22 cellular contexts compared by ENCODE assay signal in the genomic region with DNA sequence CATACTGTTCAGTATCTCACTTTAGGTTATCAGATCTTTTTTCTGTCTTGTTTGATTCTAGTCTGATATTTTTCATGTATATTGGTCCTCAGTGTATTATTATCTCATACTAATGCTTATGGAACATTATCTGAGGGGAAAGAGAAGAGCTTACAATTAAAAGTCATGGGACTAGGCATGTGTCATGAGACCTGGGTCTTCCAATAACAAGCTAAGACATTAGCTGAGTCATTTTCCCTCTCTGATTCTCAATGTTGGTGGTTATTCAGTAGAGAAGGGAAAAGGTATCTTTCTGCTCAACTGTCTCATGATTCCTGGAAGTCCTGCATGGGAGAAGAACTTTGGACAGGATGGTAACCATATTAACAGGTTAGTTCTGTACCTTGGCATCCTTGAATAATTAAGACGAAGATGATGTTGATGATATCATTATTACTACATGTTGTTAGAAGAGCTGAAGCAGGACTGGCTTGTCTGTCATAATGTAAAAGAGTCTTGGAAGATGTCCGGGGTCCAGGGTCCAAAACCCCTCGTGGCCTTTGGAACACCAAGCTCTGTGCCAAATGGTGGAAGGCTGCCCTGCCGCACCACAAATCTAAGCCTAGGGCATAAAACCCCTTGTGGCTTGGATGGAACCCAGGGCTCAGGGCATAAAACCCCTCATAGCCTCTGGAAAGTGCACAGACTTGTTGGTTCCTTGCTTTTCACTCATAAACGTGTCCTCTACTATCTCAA. TPM values are rescaled to one million over a fixed set of nuclear protein-coding genes. Genes with fewer than 3 reads are reported as not detected.
DNase-seq lines count a peak whose midpoint lies in the region; ATAC-seq and TF ChIP-seq lines count a peak whose summit lies in the region.
"Had no signal": no experiment of that assay in that cellular context is flagged by ENCODE, and none has a peak within 500 bp of the region (broad histone marks: within the 10 kb centered on the region; RNA-seq: fewer than 3 reads in every experiment).

No MANE protein-coding gene starts in this region.

- H3K27me3 ChIP-seq in hepatocyte (no peaks in the 10 kb centered on the region), right cardiac atrium (ENCODE audit: control insufficient read depth, insufficient read depth) (no peaks in the 10 kb centered on the region)
- H3K27me3 ChIP-seq: gastroesophageal sphincter had no signal

- H3K9me3 ChIP-seq in T-helper 17 cell (ENCODE audit: control insufficient read depth, low read length, poor library complexity, severe bottlenecking) (no peaks in the 10 kb centered on the region), hepatocyte (ENCODE audit: low read depth) (no peaks in the 10 kb centered on the region), OCI-LY7 (ENCODE audit: low read length) (no peaks in the 10 kb centered on the region), right cardiac atrium (ENCODE audit: control insufficient read depth, low read length) (no peaks in the 10 kb centered on the region)
- H3K9me3 ChIP-seq: gastroesophageal sphincter had no signal

- no peaks in the 10 kb centered on the region for H3K9me3 Mint-ChIP-seq in activated naive CD4-positive, alpha-beta T cell treated with anti-CD3 and anti-CD28 coated beads, Interleukin-2, amount 50 U/mL, for 24 hours
- H3K9me3 Mint-ChIP-seq: nephron; T-helper 1 cell treated with Interleukin-12 subunit alpha and Interleukin-12 subunit beta and Interleukin-4 antibody, amounts not matched to agents 30 μg/mL and 1 μg/mL, for 36 hours had no signal

- peak overlapping the region; percentile 76 for H3K27ac Mint-ChIP-seq in activated naive CD4-positive, alpha-beta T cell treated with anti-CD3 and anti-CD28 coated beads, Interleukin-2, amount 50 U/mL, for 24 hours
- peak overlapping the region; percentile 66 for H3K27ac Mint-ChIP-seq in T-helper 17 cell
- H3K27ac Mint-ChIP-seq: nephron; T-helper 1 cell treated with Interleukin-12 subunit alpha and Interleukin-12 subunit beta and Interleukin-4 antibody, amounts not matched to agents 30 μg/mL and 1 μg/mL, for 36 hours had no signal

- no peak overlapping the region for H3K4me2 ChIP-seq in hepatocyte
- H3K4me2 ChIP-seq in OCI-LY7 (ENCODE audit: low read length) = no peak overlapping the region
- H3K4me2 ChIP-seq: PC-9 had no signal

- H3K4me3 ChIP-seq in hepatocyte = no peak overlapping the region
- no peak overlapping the region for H3K4me3 ChIP-seq in OCI-LY7 (ENCODE audit: low read depth, low read length, poor library complexity, severe bottlenecking)
- no peak overlapping the region for H3K4me3 ChIP-seq in right cardiac atrium (ENCODE audit: low read length)
- H3K4me3 ChIP-seq: gastroesophageal sphincter, PC-9 had no signal

- no peak for ATAC-seq in T-helper 17 cell
- no peak for ATAC-seq in right cardiac atrium
- ATAC-seq in GM19452 (IDR thresholded peaks at IDR 0.05; ENCODE audit: unreplicated experiment) = no peak
- ATAC-seq: gastroesophageal sphincter had no signal

- intact Hi-C loops in OCI-LY7 (cut with micrococcal nuclease; ENCODE audit: unreplicated experiment) (no loop called here), right cardiac atrium (cut with DNase I) (no loop called here)

- no peaks in the 10 kb centered on the region for H3K27me3 Mint-ChIP-seq in activated naive CD4-positive, alpha-beta T cell treated with anti-CD3 and anti-CD28 coated beads, Interleukin-2, amount 50 U/mL, for 24 hours
- no peaks in the 10 kb centered on the region for H3K27me3 Mint-ChIP-seq in T-helper 17 cell

- H3K4me1 Mint-ChIP-seq in activated naive CD4-positive, alpha-beta T cell treated with anti-CD3 and anti-CD28 coated beads, Interleukin-2, amount 50 U/mL, for 24 hours = peaks cover 30% of the 10 kb centered on the region
- H3K4me1 Mint-ChIP-seq in T-helper 17 cell = peaks cover 18% of the 10 kb centered on the region

- H2AFZ ChIP-seq in hepatocyte (no peak overlapping the region), OCI-LY7 (ENCODE audit: low read length) (no peak overlapping the region)
- H2AFZ ChIP-seq: parathyroid adenoma, PC-9 had no signal

- BruUV-seq in OCI-LY7 (replicated peaks; lab: Mats Ljungman, UMichigan) = no TSS peak

- no peaks in the 10 kb centered on the region for H3K36me3 ChIP-seq in hepatocyte (replicated peaks; ENCODE audit: insufficient read depth, low read depth)
- peaks cover 91% of the 10 kb centered on the region for H3K36me3 ChIP-seq in OCI-LY7 (ENCODE audit: insufficient read depth, low read length)

- no peak overlapping the region for H3K4me3 Mint-ChIP-seq in activated naive CD4-positive, alpha-beta T cell treated with anti-CD3 and anti-CD28 coated beads, Interleukin-2, amount 50 U/mL, for 24 hours
- no peak overlapping the region for H3K4me3 Mint-ChIP-seq in T-helper 17 cell
- H3K4me3 Mint-ChIP-seq: nephron; T-helper 1 cell treated with Interleukin-12 subunit alpha and Interleukin-12 subunit beta and Interleukin-4 antibody, amounts not matched to agents 30 μg/mL and 1 μg/mL, for 36 hours had no signal

- H3K79me2 ChIP-seq in hepatocyte (no peaks in the 10 kb centered on the region), OCI-LY7 (ENCODE audit: insufficient read depth, low read depth, low read length) (peaks cover 6% of the 10 kb centered on the region; the same call in 1 of the 2 replicates)
- H3K79me2 ChIP-seq: parathyroid adenoma had no signal

- CTCF ChIA-PET in OCI-LY7 (lab: Charles Lee; ENCODE audit: unreplicated experiment) = interaction anchor here (0.5 kb wide), 1 partner anchor 689 kb away, joined by 3 read pairs; no protein-coding TSS in a partner anchor

- H3K27ac ChIP-seq in hepatocyte = peak overlapping the region; percentile 38
- H3K27ac ChIP-seq in OCI-LY7 (ENCODE audit: low read depth, low read length, poor library complexity, severe bottlenecking) = no peak overlapping the region
- H3K27ac ChIP-seq in right cardiac atrium (ENCODE audit: low read length) = no peak overlapping the region
- H3K27ac ChIP-seq: gastroesophageal sphincter, parathyroid adenoma, PC-9 had no signal

- no peaks in the 10 kb centered on the region for H4K20me1 ChIP-seq in hepatocyte (ENCODE audit: insufficient read depth, poor library complexity, severe bottlenecking)
- no peaks in the 10 kb centered on the region for H4K20me1 ChIP-seq in OCI-LY7 (ENCODE audit: insufficient read depth, low read length)

- H3K4me1 ChIP-seq in hepatocyte (ENCODE audit: insufficient read depth) (no peaks in the 10 kb centered on the region), OCI-LY7 (ENCODE audit: insufficient read depth, low read length, poor library complexity, severe bottlenecking) (no peaks in the 10 kb centered on the region), right cardiac atrium (ENCODE audit: control insufficient read depth, insufficient read depth, low read length) (no peaks in the 10 kb centered on the region)
- H3K4me1 ChIP-seq: gastroesophageal sphincter, parathyroid adenoma had no signal

- DNase-seq in activated naive CD4-positive, alpha-beta T cell treated with Interleukin-2 at 50 U/mL for 16 hours = no peak
- DNase-seq in T-helper 17 cell = no peak
- no peak for DNase-seq in hepatocyte (ENCODE audit: low spot score)
- DNase-seq in OCI-LY7 (ENCODE audit: low spot score) = no peak
- DNase-seq in right cardiac atrium = no peak
- DNase-seq: activated effector memory CD4-positive, alpha-beta T cell treated with Interleukin-2 at 50 U/mL for 16 hours; aorta; central memory CD4-positive, alpha-beta T cell; DMS79; MM.1S; NCI-H2171 treated with DMSO at 0.1 percent for 48 hours; NCI-H82; PC-9 had no signal

- POLR2A ChIA-PET in OCI-LY7 (lab: Charles Lee) = interaction anchor here (1.1 kb wide), 1 partner anchor 14 kb away, joined by 3 read pairs; no protein-coding TSS in a partner anchor

- H3K9me2 ChIP-seq in hepatocyte (replicated peaks; ENCODE audit: insufficient read depth) = no peaks in the 10 kb centered on the region
- no peaks in the 10 kb centered on the region for H3K9me2 ChIP-seq in OCI-LY7 (ENCODE audit: insufficient read depth, low read length)

- TF ChIP-seq CTCF in hepatocyte (IDR thresholded peaks at IDR 0.05; ENCODE audit: poor library complexity) (no peak), OCI-LY7 (conservative IDR thresholded peaks at IDR 0.05; ENCODE audit: low read length) (no peak)

- 91% methylated on average over 5 of the region's 5 CpGs for WGBS in hepatocyte (ENCODE audit: low lambda C conversion rate, missing lambda C conversion rate)
- WGBS in right cardiac atrium = 93% methylated on average over 5 of the region's 5 CpGs

- peaks cover 13% of the 10 kb centered on the region for H3K36me3 Mint-ChIP-seq in activated naive CD4-positive, alpha-beta T cell treated with anti-CD3 and anti-CD28 coated beads, Interleukin-2, amount 50 U/mL, for 24 hours
- H3K36me3 Mint-ChIP-seq in T-helper 17 cell (ENCODE audit: low read depth) = peaks cover 5% of the 10 kb centered on the region

RNA-seq across cellular contexts. Expression of a gene that starts 19.1 kb away (rescaled TPM):
- 10 to 100 TPM; 17.5 to 19.9 TPM for total RNA-seq in T-helper 17 cell
- total RNA-seq in hepatocyte = 7.9 and 8.6 TPM in 2 replicates
- polyA plus RNA-seq in hepatocyte = 3.2 and 5.2 TPM in 2 replicates
- total RNA-seq in OCI-LY7 (2014; rRNA removed; shearing (Covaris generic)) = 11.9 and 12.8 TPM in 2 replicates
- total RNA-seq in OCI-LY7 (2022) = 14.8 and 16.1 TPM in 2 replicates
- 1 to 10 TPM; 4.0 to 4.7 (median 4.4) TPM for total RNA-seq in right cardiac atrium
- 2.7 TPM for polyA plus RNA-seq in right cardiac atrium

RNA-seq across cellular contexts. Expression of a gene that starts 51.2 kb away (rescaled TPM):
- total RNA-seq in T-helper 17 cell (not detected), hepatocyte (6.4 and 7.7 TPM in 2 replicates), OCI-LY7 (2022) (not detected in 2 replicates), right cardiac atrium (not detected)
- polyA plus RNA-seq in hepatocyte (2.2 and 2.8 TPM in 2 replicates), right cardiac atrium (not detected)
- not detected in 2 replicates for total RNA-seq in OCI-LY7 (2014; rRNA removed; shearing (Covaris generic))
- total RNA-seq: activated CD8-positive, alpha-beta memory T cell treated with anti-CD3 and anti-CD28 coated beads for 36 hours; aorta; gastroesophageal sphincter; H4; PC-9 had no signal
- polyA plus RNA-seq: aorta, esophagus had no signal
